22 cellular contexts compared by ENCODE assay signal in the genomic region with DNA sequence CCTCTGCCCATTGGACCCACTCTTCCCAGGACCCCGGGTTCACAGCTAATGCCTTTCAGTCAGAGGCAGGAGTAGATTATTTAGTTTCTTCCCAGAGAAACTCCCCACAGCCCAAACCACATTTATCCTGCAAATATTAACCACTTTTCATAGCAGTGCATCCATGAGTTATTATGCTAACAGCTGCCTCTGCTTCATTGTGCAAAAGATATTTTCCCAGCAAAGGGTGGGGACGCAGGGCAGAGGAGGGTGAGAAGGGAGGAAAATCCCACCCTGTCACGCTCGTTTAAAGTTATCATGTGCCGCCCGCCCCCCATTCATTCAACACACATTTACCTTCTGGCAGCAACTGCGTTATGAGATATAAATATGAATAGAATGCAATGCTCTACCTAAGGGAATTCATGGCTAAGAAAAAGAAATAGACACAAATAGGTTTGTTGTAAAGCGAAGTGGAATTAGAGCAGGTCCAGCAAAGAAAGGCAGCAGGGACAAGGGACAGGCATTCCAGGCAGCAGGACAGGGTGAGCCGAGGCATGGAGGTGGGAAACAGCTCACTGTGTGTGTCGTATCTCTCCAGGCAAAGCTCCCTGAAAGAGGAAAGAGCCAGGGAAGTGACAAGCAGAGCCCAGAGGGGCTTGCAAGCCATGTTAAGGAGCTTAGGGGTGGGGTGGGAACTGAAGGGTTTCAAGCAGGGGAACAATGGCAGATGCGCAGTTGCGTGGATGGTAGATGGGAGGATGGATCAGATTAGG.
"Had no signal": no experiment of that assay in that cellular context is flagged by ENCODE, and none has a peak within 500 bp of the region (broad histone marks: within the 10 kb centered on the region; RNA-seq: fewer than 3 reads in every experiment).

No MANE protein-coding gene starts in this region.

- H3K4me1 ChIP-seq: prostate gland had no signal

- H3K9me3 ChIP-seq: gastroesophageal sphincter, neutrophil, ovary, prostate gland, tibial artery had no signal

- H3K4me1 Mint-ChIP-seq: activated CD4-positive, alpha-beta T cell treated with anti-CD3 and anti-CD28 coated beads, Interleukin-2, amount 10 ng/mL, durations not matched to agents 7 days and 5 days had no signal

- H3K36me3 ChIP-seq: gastroesophageal sphincter, heart right ventricle, neutrophil, ovary, prostate gland, tibial artery had no signal

- H3K36me3 Mint-ChIP-seq: activated naive CD8-positive, alpha-beta T cell; stimulated activated effector memory CD8-positive, alpha-beta T cell treated with anti-CD3 and anti-CD28 coated beads, Interleukin-12 subunit alpha, Interleukin-12 subunit beta, amount 100 ng/mL, for 72 hours had no signal

- H3K9me3 Mint-ChIP-seq: activated CD4-positive, alpha-beta T cell treated with anti-CD3 and anti-CD28 coated beads, Interleukin-2, amount 10 ng/mL, durations not matched to agents 7 days and 5 days; activated T-helper 2 cell treated with anti-CD3 and anti-CD28 coated beads, Interferon-gamma antibody, Interleukin-2, Interleukin-4, amounts not matched to agents 10 μg/mL and 5 μg/mL and 100 μg/mL, durations not matched to agents 14 hours and 24 hours and 36 hours had no signal

- H3K27ac Mint-ChIP-seq: activated CD4-positive, alpha-beta T cell treated with anti-CD3 and anti-CD28 coated beads, Interleukin-2, amount 10 ng/mL, durations not matched to agents 7 days and 5 days; activated CD8-positive, alpha-beta T cell treated with anti-CD3 and anti-CD28 coated beads, Interleukin-2, amount 10 ng/mL, durations not matched to agents 7 days and 5 days; activated naive CD8-positive, alpha-beta T cell; activated T-helper 2 cell treated with anti-CD3 and anti-CD28 coated beads, Interferon-gamma antibody, Interleukin-2, Interleukin-4, amounts not matched to agents 10 μg/mL and 5 μg/mL and 100 μg/mL, durations not matched to agents 14 hours and 24 hours and 36 hours; naive B cell; stimulated activated effector memory CD8-positive, alpha-beta T cell treated with anti-CD3 and anti-CD28 coated beads, Interleukin-12 subunit alpha, Interleukin-12 subunit beta, amount 100 ng/mL, for 72 hours had no signal

- H3K27ac ChIP-seq: epithelial cell of prostate, gastroesophageal sphincter, heart right ventricle, neutrophil, ovary, prostate gland, tibial artery, VCaP had no signal

- DNase-seq: activated CD4-positive, alpha-beta T cell treated with anti-CD3 and anti-CD28 coated beads, Interleukin-2, amount 10 ng/mL, durations not matched to agents 7 days and 5 days; activated CD4-positive, CD25-positive, alpha-beta regulatory T cell treated with anti-CD3 and anti-CD28 coated beads, Interleukin-2, amount 50 U/mL, for 72 hours; activated CD8-positive, alpha-beta T cell treated with anti-CD3 and anti-CD28 coated beads, Interleukin-2, amount 10 ng/mL, durations not matched to agents 7 days and 5 days; activated naive CD4-positive, alpha-beta T cell; cortex of kidney; heart right ventricle; islet precursor cell; left colon; mesenchymal stem cell; naive B cell; ovary; stimulated activated CD4-positive, alpha-beta T cell treated with anti-CD3 and anti-CD28 coated beads, Interleukin-1b, Interleukin-23, amount 100 ng/mL, for 48 hours; stimulated activated naive CD8-positive, alpha-beta T cell treated with anti-CD3 and anti-CD28 coated beads, Interleukin-15, amount 100 ng/mL, for 72 hours; tibial artery had no signal

- H3K27me3 ChIP-seq: gastroesophageal sphincter, heart right ventricle, neutrophil, ovary, tibial artery had no signal

- H3K4me3 Mint-ChIP-seq: activated CD4-positive, alpha-beta T cell treated with anti-CD3 and anti-CD28 coated beads, Interleukin-2, amount 10 ng/mL, durations not matched to agents 7 days and 5 days; activated CD8-positive, alpha-beta T cell treated with anti-CD3 and anti-CD28 coated beads, Interleukin-2, amount 10 ng/mL, durations not matched to agents 7 days and 5 days; activated naive CD8-positive, alpha-beta T cell; naive B cell; stimulated activated effector memory CD8-positive, alpha-beta T cell treated with anti-CD3 and anti-CD28 coated beads, Interleukin-12 subunit alpha, Interleukin-12 subunit beta, amount 100 ng/mL, for 72 hours; stimulated activated naive CD8-positive, alpha-beta T cell treated with anti-CD3 and anti-CD28 coated beads, Interleukin-15, amount 100 ng/mL, for 72 hours had no signal

- ATAC-seq: activated CD8-positive, alpha-beta T cell treated with anti-CD3 and anti-CD28 coated beads, Interleukin-2, amount 10 ng/mL, durations not matched to agents 7 days and 5 days; gastroesophageal sphincter; heart right ventricle; left colon; stimulated activated naive CD8-positive, alpha-beta T cell treated with anti-CD3 and anti-CD28 coated beads, Interleukin-15, amount 100 ng/mL, for 72 hours had no signal

- H3K4me3 ChIP-seq: gastroesophageal sphincter, heart right ventricle, ovary, prostate gland, tibial artery had no signal
